In the genomic region with DNA sequence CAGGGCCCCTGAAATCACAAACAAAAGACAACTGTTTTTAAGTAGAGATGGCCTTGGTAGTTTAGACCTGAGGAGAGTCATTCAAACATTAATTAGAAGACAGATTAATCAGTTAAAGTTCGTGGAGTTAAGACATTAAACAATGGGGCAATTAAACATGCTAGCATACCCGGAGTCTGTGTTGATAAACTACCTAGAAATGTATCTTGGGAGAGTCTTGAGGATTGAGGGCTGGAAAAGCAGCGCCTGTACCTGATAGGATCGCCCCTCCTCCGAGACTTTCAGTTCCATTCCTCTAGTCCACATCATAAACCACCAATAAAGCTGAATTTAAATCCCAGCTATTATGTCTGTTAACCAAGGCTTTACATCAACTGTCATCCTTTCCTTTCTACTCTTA, we compare ENCODE assay signal across 8 cellular contexts. TPM values are rescaled to one million over a fixed set of nuclear protein-coding genes. Genes with fewer than 3 reads are reported as not detected.
A peak's percentile ranks its signal among the peaks of the same experiment; 100 is the strongest.
DNase-seq lines count a peak whose midpoint lies in the region; ATAC-seq, FAIRE-seq and TF ChIP-seq lines count a peak whose summit lies in the region.

No MANE protein-coding gene starts in this region.

- H3K27me3 Mint-ChIP-seq in naive thymus-derived CD4-positive, alpha-beta T cell: peaks cover 0 to 22% (median 0%) of the 10 kb centered on the region in 5 donors

- peaks cover 0 to 3% (median 0%) of the 10 kb centered on the region in 11 donors for H3K9me3 Mint-ChIP-seq in naive thymus-derived CD4-positive, alpha-beta T cell

- H3K36me3 ChIP-seq in Loucy (ENCODE audit: insufficient read depth, low read length) (no peaks in the 10 kb centered on the region), colonic mucosa (no peaks in the 10 kb centered on the region)
- H3K36me3 ChIP-seq in naive thymus-derived CD4-positive, alpha-beta T cell (ENCODE audit: control insufficient read depth in 2 of 3, insufficient read depth in 3 of 3, low read length in 3 of 3): peaks cover 0 to 3% (median 0%) of the 10 kb centered on the region in 3 experiments

- H3K27ac ChIP-seq in colonic mucosa: peak overlapping the region; percentile 92
- peak overlapping the region; percentile 91 for H3K27ac ChIP-seq in naive thymus-derived CD4-positive, alpha-beta T cell (ENCODE audit: low read depth, low read length)

- H3K9ac ChIP-seq in Loucy (ENCODE audit: low read depth, low read length, poor library complexity, severe bottlenecking) (peak overlapping the region; percentile 68), colonic mucosa (ENCODE audit: low read depth in 2 of 2, low read length in 2 of 2) (peak overlapping the region in 1 of 2 donors; percentile 75)

- peak overlapping the region; percentile 92 for H3K4me3 ChIP-seq in AG09309 (ENCODE audit: control insufficient read depth, low read depth, low read length)
- peak overlapping the region; percentile 99 for H3K4me3 ChIP-seq in Loucy (ENCODE audit: low read length, poor library complexity, severe bottlenecking)
- H3K4me3 ChIP-seq in colonic mucosa: peak overlapping the region; percentile 87
- peak overlapping the region; percentile 56 for H3K4me3 ChIP-seq in naive thymus-derived CD4-positive, alpha-beta T cell (ENCODE audit: low read length)

- TF ChIP-seq CTCF in AG09309 (IDR thresholded peaks at IDR 0.05; ENCODE audit: control insufficient read depth, insufficient read depth, low read depth, low read length, missing control alignments) (no peak), Loucy (conservative IDR thresholded peaks at IDR 0.05; ENCODE audit: low read length) (no peak), colonic mucosa (IDR thresholded peaks at IDR 0.05) (no peak)

- H3K36me3 Mint-ChIP-seq in naive thymus-derived CD4-positive, alpha-beta T cell: peaks cover 0 to 11% (median 6%) of the 10 kb centered on the region in 5 donors

- no peak for FAIRE-seq in GM19239 (lab: Jason Lieb, UNC)

- H3K27ac Mint-ChIP-seq in naive thymus-derived CD4-positive, alpha-beta T cell: peak overlapping the region; percentile 50 to 92 (median 87)

- peaks cover 34% of the 10 kb centered on the region for H3K79me2 ChIP-seq in Loucy (ENCODE audit: insufficient read depth, low read length)

- CTCF ChIA-PET in naive thymus-derived CD4-positive, alpha-beta T cell (lab: Charles Lee): interaction anchor here (1.2 to 1.8 kb wide), 3 partner anchors 11 to 125 kb away, joined by 3 to 10 read pairs (median 6); no protein-coding TSS in a partner anchor

- H3F3A ChIP-seq in Loucy (ENCODE audit: low read depth): no peaks in the 10 kb centered on the region

- H3K9me3 ChIP-seq in Loucy (ENCODE audit: insufficient read depth, low read depth, low read length): no peaks in the 10 kb centered on the region
- H3K9me3 ChIP-seq in colonic mucosa: no peaks in the 10 kb centered on the region
- H3K9me3 ChIP-seq in naive thymus-derived CD4-positive, alpha-beta T cell (ENCODE audit: control insufficient read depth in 2 of 3, low read length in 3 of 3): no peaks in the 10 kb centered on the region

- intact Hi-C loops in colonic mucosa (cut with DNase I): no loop called here
- intact Hi-C loops in naive thymus-derived CD4-positive, alpha-beta T cell (cut with micrococcal nuclease): loop anchor here (2.0 to 10.0 kb wide), 5 partner anchors 17 to 343 kb away; a partner anchor contains a TSS

- peak overlapping the region; percentile 83 for H3K4me2 ChIP-seq in Loucy (ENCODE audit: low read depth, low read length, poor library complexity, severe bottlenecking)

- no peaks in the 10 kb centered on the region for H3K9me2 ChIP-seq in Loucy (replicated peaks; ENCODE audit: low read depth, low read length)

- POLR2A ChIA-PET in naive thymus-derived CD4-positive, alpha-beta T cell (lab: Charles Lee): interaction anchor here (1.2 to 3.7 kb wide), 9 partner anchors 10 to 126 kb away, joined by 3 to 52 read pairs (median 8); no protein-coding TSS in a partner anchor

- peaks cover 28% of the 10 kb centered on the region for H3K4me1 ChIP-seq in Loucy (ENCODE audit: insufficient read depth, low read length, poor library complexity, severe bottlenecking)
- peaks cover 4% of the 10 kb centered on the region for H3K4me1 ChIP-seq in colonic mucosa
- H3K4me1 ChIP-seq in naive thymus-derived CD4-positive, alpha-beta T cell (ENCODE audit: control insufficient read depth in 2 of 2, insufficient read depth in 2 of 2, low read length in 2 of 2): peaks cover 0 to 5% of the 10 kb centered on the region in 2 donors

- H3K27me3 ChIP-seq in Loucy (ENCODE audit: insufficient read depth, low read length, poor library complexity, severe bottlenecking) (no peaks in the 10 kb centered on the region), colonic mucosa (no peaks in the 10 kb centered on the region)
- H3K27me3 ChIP-seq in naive thymus-derived CD4-positive, alpha-beta T cell (ENCODE audit: control insufficient read depth in 2 of 2, insufficient read depth in 2 of 2, low read length in 2 of 2): no peaks in the 10 kb centered on the region

- DNase-seq in AG09309 (ENCODE audit: low read depth) (no peak), colonic mucosa (no peak), GM19239 (ENCODE audit: insufficient read length, low spot score) (no peak), mesenteric fat pad (ENCODE audit: low spot score) (no peak)
- DNase-seq in naive thymus-derived CD4-positive, alpha-beta T cell: no peak

- no peak for ATAC-seq in naive thymus-derived CD4-positive, alpha-beta T cell
- no peak for ATAC-seq in GM18870 (IDR thresholded peaks at IDR 0.05; ENCODE audit: unreplicated experiment)
- ATAC-seq in HG03196 (IDR thresholded peaks at IDR 0.05; ENCODE audit: unreplicated experiment): no peak

- H3K4me3 Mint-ChIP-seq in naive thymus-derived CD4-positive, alpha-beta T cell: peak overlapping the region; percentile 78 to 97 (median 92)

- H2AFZ ChIP-seq in Loucy (ENCODE audit: low read length): peak overlapping the region; percentile 90

- H4K20me1 ChIP-seq in Loucy (ENCODE audit: insufficient read depth, low read length, poor library complexity, severe bottlenecking): peaks cover 33% of the 10 kb centered on the region

- peaks cover 15 to 46% (median 41%) of the 10 kb centered on the region in 7 donors for H3K4me1 Mint-ChIP-seq in naive thymus-derived CD4-positive, alpha-beta T cell

RNA-seq across cellular contexts. Expression of a gene that starts 1.0 kb away (rescaled TPM):
- 10 to 100 TPM; 53.8 to 84.4 TPM for total RNA-seq in colonic mucosa
- total RNA-seq in naive thymus-derived CD4-positive, alpha-beta T cell: 10 to 100 TPM; 33.1 to 39.9 (median 35.7) TPM
- 10 to 100 TPM; 31.5 to 66.0 TPM for polyA plus RNA-seq in naive thymus-derived CD4-positive, alpha-beta T cell
- 18.7 TPM for total RNA-seq in mesenteric fat pad

RNA-seq across cellular contexts. Expression of a gene that starts 56.7 kb away (rescaled TPM):
- total RNA-seq in colonic mucosa: 10 to 100 TPM; 10.5 to 13.7 TPM
- total RNA-seq in naive thymus-derived CD4-positive, alpha-beta T cell: 10 to 100 TPM; 12.9 to 39.5 (median 34.4) TPM
- 10 to 100 TPM; 31.8 to 80.4 TPM for polyA plus RNA-seq in naive thymus-derived CD4-positive, alpha-beta T cell
- total RNA-seq in mesenteric fat pad: 20.4 TPM

RNA-seq across cellular contexts. Expression of a gene that starts 56.8 kb away (rescaled TPM):
- total RNA-seq in colonic mucosa (not detected), mesenteric fat pad (not detected)
- total RNA-seq in naive thymus-derived CD4-positive, alpha-beta T cell: under 1 TPM in 4 of 5 experiments, not detected in 1; 0.34 to 0.72 (median 0.50) TPM
- polyA plus RNA-seq in naive thymus-derived CD4-positive, alpha-beta T cell: under 1 TPM in 1 of 2 donors, not detected in 1; 0.48 TPM
